10 cellular contexts compared by ENCODE assay signal in the genomic region with DNA sequence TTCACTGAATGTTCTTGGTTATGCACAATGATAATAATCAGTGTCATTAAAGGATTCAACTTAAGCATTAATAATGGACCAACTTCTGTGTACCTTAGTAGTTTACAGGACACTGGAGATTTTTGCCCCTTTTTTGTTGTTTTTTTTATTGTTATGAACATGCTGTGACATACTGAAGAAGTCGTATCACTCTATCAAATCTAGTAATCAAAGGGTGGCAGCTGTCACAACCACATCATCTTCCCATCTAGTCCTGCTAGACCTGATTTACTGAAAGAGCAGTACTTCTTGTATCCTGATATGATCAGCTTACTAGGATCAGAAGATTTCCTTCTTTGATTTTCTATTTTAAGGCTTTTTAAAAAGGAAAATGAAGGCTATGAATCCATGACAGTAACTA.
"Had no signal": no experiment of that assay in that cellular context is flagged by ENCODE, and none has a peak within 500 bp of the region (broad histone marks: within the 10 kb centered on the region; RNA-seq: fewer than 3 reads in every experiment).

No MANE protein-coding gene starts in this region.

- H3K36me3 ChIP-seq: WERI-Rb-1 had no signal

- ATAC-seq: activated CD4-positive, alpha-beta T cell treated with anti-CD3 and anti-CD28 coated beads for 36 hours; activated CD4-positive, CD25-positive, alpha-beta regulatory T cell treated with anti-CD3 and anti-CD28 coated beads, Interleukin-2, amount 50 U/mL, for 24 hours; activated CD8-positive, alpha-beta memory T cell treated with anti-CD3 and anti-CD28 coated beads, Interleukin-2, amount 10 ng/mL, durations not matched to agents 7 days and 5 days; activated CD8-positive, alpha-beta T cell treated with anti-CD3 and anti-CD28 coated beads for 36 hours; activated CD8-positive, alpha-beta T cell treated with anti-CD3 and anti-CD28 coated beads, Interleukin-2, amount 10 ng/mL, durations not matched to agents 7 days and 5 days; T-cell; T-helper 17 cell; WTC11 had no signal

- H3K27ac ChIP-seq: VCaP, WERI-Rb-1 had no signal
